In genomic region chr12:57549909-57550627, GRCh38 we compare ENCODE assay signal across 9 cellular contexts. TPM values are rescaled to one million over a fixed set of nuclear protein-coding genes. Genes with fewer than 3 reads are reported as not detected.
DNase-seq lines count a peak whose midpoint lies in the region; FAIRE-seq lines count a peak whose summit lies in the region.
"Had no signal": no experiment of that assay in that cellular context is flagged by ENCODE, and none has a peak within 500 bp of the region (broad histone marks: within the 10 kb centered on the region; RNA-seq: fewer than 3 reads in every experiment).

Gene KIF5A, plus strand, starts transcription at chr12:57550044. Its CDS starts 228 bp downstream, at chr12:57550272.

- intact Hi-C loops in posterior vena cava (cut with DNase I), result no loop called here

- DNase-seq in DMS 273 (lab: John Stamatoyannopoulos, UW; ENCODE audit: unreplicated experiment) (peak; percentile 74), DMS 273 treated with DMSO at 0.1 percent for 48 hours (lab: John Stamatoyannopoulos, UW) (no peak), NCI-H748 (lab: John Stamatoyannopoulos, UW; ENCODE audit: unreplicated experiment) (peak; percentile 82), germinal center (ENCODE audit: low spot score) (peak; percentile 81), posterior vena cava (ENCODE audit: low spot score) (peak; percentile 79), urothelium cell line (ENCODE audit: low spot score) (peak; percentile 79), HPDE6-E6E7 (ENCODE audit: extremely low spot score) (no peak)
- DNase-seq in activated T-helper 1 cell treated with anti-CD3 and anti-CD28 coated beads, Interleukin-2, amount 50 U/mL, for 16 hours (ENCODE audit: low read depth in 1 of 2, low spot score in 1 of 2), result peak; percentile 20 to 30

- no peak for FAIRE-seq in urothelium cell line (lab: Jason Lieb, UNC)
- FAIRE-seq: A204.1 had no signal

RNA-seq across cellular contexts. Expression of gene KIF5A, which starts in this region (rescaled TPM):
- total RNA-seq in posterior vena cava, result under 1 TPM; 0.10 to 0.14 TPM

Comparison
In these comparisons a context has a peak if more than half of its experiments do, and no peak if none do; other contexts are left out.
1. DNase-seq: peak in DMS 273 (single experiment), NCI-H748 (single experiment), activated T-helper 1 cell treated with anti-CD3 and anti-CD28 coated beads, Interleukin-2, amount 50 U/mL, for 16 hours (2 of 2), germinal center (single experiment) and urothelium cell line (single experiment); none in DMS 273 treated with DMSO at 0.1 percent for 48 hours (single experiment) and HPDE6-E6E7 (single experiment).
2. Peak in DNase-seq in posterior vena cava; RNA of the gene not detected or under 1 TPM.